In the genomic region with DNA sequence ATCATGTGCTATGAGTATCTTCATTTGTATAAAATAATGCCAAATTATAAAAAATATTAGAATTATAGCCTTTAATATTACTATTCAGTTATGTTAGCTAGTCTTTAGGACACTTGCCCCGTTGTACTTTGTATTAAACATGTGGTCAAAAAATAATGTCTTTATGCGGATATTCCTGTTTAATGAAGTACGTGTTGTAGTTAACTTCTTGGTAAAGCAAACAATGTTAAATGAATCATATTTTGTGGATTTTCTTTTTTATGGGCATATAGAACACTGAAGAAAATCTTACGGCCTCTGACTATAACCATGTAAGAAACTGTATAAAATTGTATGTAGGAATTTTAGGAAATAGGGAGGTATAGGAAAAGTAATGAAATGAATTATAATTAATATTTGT, we compare ENCODE assay signal across 22 cellular contexts. TPM values are rescaled to one million over a fixed set of nuclear protein-coding genes. Genes with fewer than 3 reads are reported as not detected.
DNase-seq lines count a peak whose midpoint lies in the region; ATAC-seq, FAIRE-seq and TF ChIP-seq lines count a peak whose summit lies in the region.
"Had no signal": no experiment of that assay in that cellular context is flagged by ENCODE, and none has a peak within 500 bp of the region (broad histone marks: within the 10 kb centered on the region; RNA-seq: fewer than 3 reads in every experiment).

No MANE protein-coding gene starts in this region.

- H3K4me2 ChIP-seq in osteoblast (ENCODE audit: insufficient read depth, low read length): no peak overlapping the region
- H3K4me2 ChIP-seq: A549; BLaER1 treated with 17β-estradiol and CSF1 and Interleukin-3, amounts not matched to agents 10 nM and 100 nM; GM23338 had no signal

- H4K20me1 ChIP-seq in osteoblast (ENCODE audit: insufficient read depth, low read length): no peaks in the 10 kb centered on the region
- H4K20me1 ChIP-seq: BLaER1 treated with 17β-estradiol and CSF1 and Interleukin-3, amounts not matched to agents 10 nM and 100 nM had no signal

- ATAC-seq in HG02588 (IDR thresholded peaks at IDR 0.05; ENCODE audit: unreplicated experiment): no peak
- ATAC-seq: A549, GM12878, GM23338 had no signal

- H3K27me3 ChIP-seq in endocrine pancreas (ENCODE audit: control insufficient read depth, insufficient read depth, low read length) (no peaks in the 10 kb centered on the region), osteoblast (ENCODE audit: insufficient read depth, low read length) (no peaks in the 10 kb centered on the region)
- H3K27me3 ChIP-seq: BE2C; BLaER1 treated with 17β-estradiol and CSF1 and Interleukin-3, amounts not matched to agents 10 nM and 100 nM had no signal

- no peaks in the 10 kb centered on the region for H3K36me3 ChIP-seq in endocrine pancreas (ENCODE audit: control insufficient read depth, insufficient read depth, low read length)
- no peaks in the 10 kb centered on the region for H3K36me3 ChIP-seq in osteoblast (ENCODE audit: insufficient read depth, low read length)
- H3K36me3 ChIP-seq: HAP-1 had no signal

- TF ChIP-seq CTCF in osteoblast (IDR thresholded peaks at IDR 0.05; ENCODE audit: extremely low read depth, low read depth, low read length) (no peak), D721Med (IDR thresholded peaks at IDR 0.05; ENCODE audit: insufficient read depth, missing control alignments) (no peak)

- H3K4me1 ChIP-seq in endocrine pancreas (ENCODE audit: control insufficient read depth, insufficient read depth, low read length) (peaks cover 11% of the 10 kb centered on the region), osteoblast (ENCODE audit: insufficient read depth, low read length) (peaks cover 4% of the 10 kb centered on the region)
- H3K4me1 ChIP-seq: A549, BE2C, HAP-1 had no signal

- TF ChIP-seq POLR2A in H54 (IDR thresholded peaks at IDR 0.05; ENCODE audit: low read depth, low read length): no peak

- H3K79me2 ChIP-seq in osteoblast (ENCODE audit: insufficient read depth, low read length): peaks cover 68% of the 10 kb centered on the region

- H3K27ac ChIP-seq in osteoblast (ENCODE audit: low read depth, low read length): no peak overlapping the region
- H3K27ac ChIP-seq: A549; BLaER1 treated with 17β-estradiol and CSF1 and Interleukin-3, amounts not matched to agents 10 nM and 100 nM had no signal

- FAIRE-seq in G401.6 (lab: Jason Lieb, UNC): peak; percentile 95
- peak; percentile 41 for FAIRE-seq in H54 (lab: Jason Lieb, UNC)
- FAIRE-seq in D721Med (lab: Jason Lieb, UNC): no peak
- FAIRE-seq: A549, GM12878 had no signal

- no peak overlapping the region for H2AFZ ChIP-seq in osteoblast (ENCODE audit: low read length)
- H2AFZ ChIP-seq: GM23338 had no signal

- H3K9ac ChIP-seq in endocrine pancreas (ENCODE audit: control insufficient read depth, insufficient read depth, low read length): no peak overlapping the region
- H3K9ac ChIP-seq: BLaER1 treated with 17β-estradiol and CSF1 and Interleukin-3, amounts not matched to agents 10 nM and 100 nM had no signal

- H3K9me3 ChIP-seq in endocrine pancreas (ENCODE audit: control insufficient read depth, low read length) (no peaks in the 10 kb centered on the region), osteoblast (ENCODE audit: low read depth, low read length) (no peaks in the 10 kb centered on the region)
- H3K9me3 ChIP-seq: A549; BE2C; BLaER1 treated with 17β-estradiol and CSF1 and Interleukin-3, amounts not matched to agents 10 nM and 100 nM; HAP-1 had no signal

- H3K4me3 ChIP-seq in endocrine pancreas (ENCODE audit: control insufficient read depth, insufficient read depth, low read length): peak overlapping the region; percentile 22
- no peak overlapping the region for H3K4me3 ChIP-seq in osteoblast (ENCODE audit: insufficient read depth, low read length)
- H3K4me3 ChIP-seq: A549; BLaER1 treated with 17β-estradiol and CSF1 and Interleukin-3, amounts not matched to agents 10 nM and 100 nM; GM12878; GM23338; HAP-1 had no signal

- no peak for DNase-seq in H54 (ENCODE audit: insufficient read length, low spot score)
- peak; percentile 10 for DNase-seq in osteoblast (ENCODE audit: insufficient read length, low spot score, missing footprints)
- no peak for DNase-seq in D721Med (ENCODE audit: insufficient read length, low spot score)
- DNase-seq in SW 1271 (lab: John Stamatoyannopoulos, UW): no peak
- DNase-seq: 8988T; ACHN; AML-193; BE2C; CD4-positive, alpha-beta T cell; CD8-positive, alpha-beta memory T cell; DMS153; DND-41; GDM1; HFFc6 had no signal

RNA-seq across cellular contexts. Expression of gene GLCCI1, which starts 14.3 kb away (rescaled TPM):
- 9.1 and 10.1 TPM in 2 replicates for total RNA-seq in osteoblast
